In the genomic region with DNA sequence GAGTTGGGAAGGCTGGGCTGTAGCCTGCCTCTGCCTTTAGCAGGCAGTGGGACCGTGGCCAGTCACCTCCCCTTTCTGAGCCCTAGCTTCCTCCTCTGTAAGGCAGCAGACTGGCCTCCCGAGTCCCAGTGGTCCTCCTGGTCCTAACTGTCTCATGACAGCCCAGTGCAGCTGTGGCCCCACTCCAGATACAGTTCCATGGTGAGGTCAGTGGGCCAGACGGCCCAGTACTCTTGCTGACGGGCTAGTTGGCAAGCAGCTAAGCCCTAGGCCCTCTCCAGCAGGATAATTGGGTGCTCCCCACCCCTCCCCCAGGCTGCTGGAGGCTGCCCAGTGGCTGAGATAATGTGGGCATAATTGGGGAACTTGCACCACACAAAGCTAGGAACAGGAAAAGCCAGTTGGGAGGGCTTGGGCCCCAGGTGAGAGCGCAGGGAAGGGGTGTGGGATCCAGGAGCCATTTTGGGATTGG, we compare ENCODE assay signal across 13 cellular contexts. TPM values are rescaled to one million over a fixed set of nuclear protein-coding genes. Genes with fewer than 3 reads are reported as not detected.
A peak's percentile ranks its signal among the peaks of the same experiment; 100 is the strongest.
DNase-seq lines count a peak whose midpoint lies in the region; ATAC-seq and TF ChIP-seq lines count a peak whose summit lies in the region.
"Had no signal": no experiment of that assay in that cellular context is flagged by ENCODE, and none has a peak within 500 bp of the region (broad histone marks: within the 10 kb centered on the region; RNA-seq: fewer than 3 reads in every experiment).

No MANE protein-coding gene starts in this region.

- peaks cover 65% of the 10 kb centered on the region for H3K4me1 Mint-ChIP-seq in brain
- peaks cover 34% of the 10 kb centered on the region for H3K4me1 Mint-ChIP-seq in stimulated activated effector memory CD8-positive, alpha-beta T cell treated with anti-CD3 and anti-CD28 coated beads, Interleukin-12 subunit alpha, Interleukin-12 subunit beta, amount 100 ng/mL, for 72 hours
- peaks cover 12% of the 10 kb centered on the region for H3K4me1 Mint-ChIP-seq in activated CD8-positive, alpha-beta T cell treated with anti-CD3 and anti-CD28 coated beads for 36 hours (ENCODE audit: low read depth)

- no peak overlapping the region for H3K4me3 Mint-ChIP-seq in brain
- no peak overlapping the region for H3K4me3 Mint-ChIP-seq in stimulated activated effector memory CD8-positive, alpha-beta T cell treated with anti-CD3 and anti-CD28 coated beads, Interleukin-12 subunit alpha, Interleukin-12 subunit beta, amount 100 ng/mL, for 72 hours
- H3K4me3 Mint-ChIP-seq in activated CD8-positive, alpha-beta T cell treated with anti-CD3 and anti-CD28 coated beads for 36 hours, result no peak overlapping the region
- H3K4me3 Mint-ChIP-seq: CD8-positive, alpha-beta T cell had no signal

- H3K79me2 ChIP-seq in MM.1S (ENCODE audit: low read length), result peaks cover 91% of the 10 kb centered on the region

- peak; percentile 59 to 69 for ATAC-seq in right cardiac atrium
- ATAC-seq in stimulated activated effector memory CD8-positive, alpha-beta T cell treated with anti-CD3 and anti-CD28 coated beads, Interleukin-12 subunit alpha, Interleukin-12 subunit beta, amount 100 ng/mL, for 72 hours, result no peak
- no peak for ATAC-seq in HG03097 (IDR thresholded peaks at IDR 0.05; ENCODE audit: low FRiP score, unreplicated experiment)
- ATAC-seq in activated CD8-positive, alpha-beta T cell treated with anti-CD3 and anti-CD28 coated beads for 36 hours, result no peak
- ATAC-seq: CD8-positive, alpha-beta T cell had no signal

- intact Hi-C loops in right cardiac atrium (cut with DNase I), result no loop called here
- intact Hi-C loops in activated CD8-positive, alpha-beta T cell treated with anti-CD3 and anti-CD28 coated beads for 36 hours (cut with micrococcal nuclease), result no loop called here

- H3K27ac ChIP-seq in right cardiac atrium (ENCODE audit: low read length) (no peak overlapping the region), MM.1S (ENCODE audit: low read length) (no peak overlapping the region)
- H3K27ac ChIP-seq: brain microvascular endothelial cell, SJCRH30 had no signal

- no peaks in the 10 kb centered on the region for H3F3A ChIP-seq in MM.1S (ENCODE audit: insufficient read depth, low read length)

- TF ChIP-seq CTCF in brain (conservative IDR thresholded peaks at IDR 0.05), result no peak
- no peak for TF ChIP-seq CTCF in MM.1S (IDR thresholded peaks at IDR 0.05; ENCODE audit: low read length)
- TF ChIP-seq CTCF in activated CD8-positive, alpha-beta T cell treated with anti-CD3 and anti-CD28 coated beads for 36 hours (IDR thresholded peaks at IDR 0.05), result no peak

- POLR2A ChIA-PET in activated CD8-positive, alpha-beta T cell treated with anti-CD3 and anti-CD28 coated beads for 36 hours (lab: Charles Lee), result no interaction called here

- no peak overlapping the region for H3K9ac ChIP-seq in MM.1S (ENCODE audit: low read length)

- no peak overlapping the region for H3K4me2 ChIP-seq in MM.1S (ENCODE audit: low read depth, low read length)

- H3K27me3 Mint-ChIP-seq in brain, result no peaks in the 10 kb centered on the region
- H3K27me3 Mint-ChIP-seq in activated CD8-positive, alpha-beta T cell treated with anti-CD3 and anti-CD28 coated beads for 36 hours, result no peaks in the 10 kb centered on the region

- peak overlapping the region in 4 of 5 experiments; percentile 41 to 79 (median 72) for H3K27ac Mint-ChIP-seq in brain
- peak overlapping the region; percentile 60 for H3K27ac Mint-ChIP-seq in stimulated activated effector memory CD8-positive, alpha-beta T cell treated with anti-CD3 and anti-CD28 coated beads, Interleukin-12 subunit alpha, Interleukin-12 subunit beta, amount 100 ng/mL, for 72 hours
- no peak overlapping the region for H3K27ac Mint-ChIP-seq in activated CD8-positive, alpha-beta T cell treated with anti-CD3 and anti-CD28 coated beads for 36 hours
- H3K27ac Mint-ChIP-seq: CD8-positive, alpha-beta T cell had no signal

- DNase-seq in MV-4-11 (lab: John Stamatoyannopoulos, UW), result peak; percentile 28
- DNase-seq in right cardiac atrium, result peak; percentile 63 to 89 (median 87)
- DNase-seq in stimulated activated effector memory CD8-positive, alpha-beta T cell treated with anti-CD3 and anti-CD28 coated beads, Interleukin-12 subunit alpha, Interleukin-12 subunit beta, amount 100 ng/mL, for 72 hours (ENCODE audit: low spot score in 2 of 2), result no peak
- no peak for DNase-seq in MM.1S
- no peak for DNase-seq in NCI-H1930 (lab: John Stamatoyannopoulos, UW)
- no peak for DNase-seq in activated CD8-positive, alpha-beta T cell treated with anti-CD3 and anti-CD28 coated beads for 36 hours
- DNase-seq: activated CD4-positive, alpha-beta T cell treated with anti-CD3 and anti-CD28 coated beads for 4 hours; brain microvascular endothelial cell; CD8-positive, alpha-beta T cell; SJCRH30; stimulated activated naive CD4-positive, alpha-beta T cell treated with Interleukin-2 at 50 U/mL for 16 hours had no signal

- WGBS in right cardiac atrium, result 40% methylated on average over 5 of the region's 5 CpGs

- no peaks in the 10 kb centered on the region for H3K27me3 ChIP-seq in right cardiac atrium (ENCODE audit: control insufficient read depth, insufficient read depth)
- H3K27me3 ChIP-seq in MM.1S (replicated peaks; ENCODE audit: insufficient read depth, low read length), result no peaks in the 10 kb centered on the region
- H3K27me3 ChIP-seq: brain microvascular endothelial cell, SJCRH30 had no signal

- H3K9me3 Mint-ChIP-seq in brain, result peaks cover 0 to 18% (median 0%) of the 10 kb centered on the region in 5 experiments
- no peaks in the 10 kb centered on the region for H3K9me3 Mint-ChIP-seq in stimulated activated effector memory CD8-positive, alpha-beta T cell treated with anti-CD3 and anti-CD28 coated beads, Interleukin-12 subunit alpha, Interleukin-12 subunit beta, amount 100 ng/mL, for 72 hours
- H3K9me3 Mint-ChIP-seq in activated CD8-positive, alpha-beta T cell treated with anti-CD3 and anti-CD28 coated beads for 36 hours, result peaks cover 4% of the 10 kb centered on the region
- H3K9me3 Mint-ChIP-seq: CD8-positive, alpha-beta T cell had no signal

- H3K9me3 ChIP-seq in right cardiac atrium (ENCODE audit: control insufficient read depth, low read length) (no peaks in the 10 kb centered on the region), MM.1S (replicated peaks; ENCODE audit: insufficient read depth, low read length) (no peaks in the 10 kb centered on the region)
- H3K9me3 ChIP-seq: SJCRH30 had no signal

- CTCF ChIA-PET in activated CD8-positive, alpha-beta T cell treated with anti-CD3 and anti-CD28 coated beads for 36 hours (lab: Charles Lee), result interaction anchor here (2.1 kb wide), 1 partner anchor 48 kb away, joined by 11 read pairs; the partner anchor contains the start of gene NECTIN1

- H3K4me3 ChIP-seq in right cardiac atrium (ENCODE audit: low read length) (no peak overlapping the region), MM.1S (ENCODE audit: low read length) (no peak overlapping the region)
- H3K4me3 ChIP-seq: SJCRH30 had no signal

- peaks cover 43% of the 10 kb centered on the region for H3K36me3 Mint-ChIP-seq in brain
- no peaks in the 10 kb centered on the region for H3K36me3 Mint-ChIP-seq in stimulated activated effector memory CD8-positive, alpha-beta T cell treated with anti-CD3 and anti-CD28 coated beads, Interleukin-12 subunit alpha, Interleukin-12 subunit beta, amount 100 ng/mL, for 72 hours
- H3K36me3 Mint-ChIP-seq in activated CD8-positive, alpha-beta T cell treated with anti-CD3 and anti-CD28 coated beads for 36 hours (ENCODE audit: low read depth), result peaks cover 3% of the 10 kb centered on the region
- H3K36me3 Mint-ChIP-seq: CD8-positive, alpha-beta T cell had no signal

- H3K36me3 ChIP-seq in MM.1S (replicated peaks; ENCODE audit: insufficient read depth, low read length), result no peaks in the 10 kb centered on the region; the same call in 1 of the 2 replicates
- H3K36me3 ChIP-seq: brain microvascular endothelial cell had no signal

- no peak overlapping the region for H2AFZ ChIP-seq in MM.1S (ENCODE audit: low read length)

- H3K9me2 ChIP-seq in MM.1S (replicated peaks; ENCODE audit: insufficient read depth, low read length), result no peaks in the 10 kb centered on the region

- no peaks in the 10 kb centered on the region for H4K20me1 ChIP-seq in MM.1S (ENCODE audit: insufficient read depth, low read length)

- H3K4me1 ChIP-seq in right cardiac atrium (ENCODE audit: control insufficient read depth, insufficient read depth, low read length), result peaks cover 9% of the 10 kb centered on the region
- H3K4me1 ChIP-seq in MM.1S (ENCODE audit: low read length), result peaks cover 43% of the 10 kb centered on the region

RNA-seq across cellular contexts. Expression of gene NECTIN1, which starts 48.1 kb away (rescaled TPM):
- polyA plus RNA-seq in brain (ENCODE audit: insufficient read depth, low read depth, low replicate concordance), result 56.3 TPM
- total RNA-seq in right cardiac atrium, result 10 to 100 TPM in 2 of 4 donors, 1 to 10 TPM in 2; 5.2 to 14.5 (median 10.8) TPM
- 6.3 TPM for polyA plus RNA-seq in right cardiac atrium
- 1 to 10 TPM; 2.6 to 3.8 TPM for total RNA-seq in activated CD8-positive, alpha-beta T cell treated with anti-CD3 and anti-CD28 coated beads for 36 hours

Comparison
In these comparisons a context has a peak if more than half of its experiments do, and no peak if none do; other contexts are left out.
1. DNase-seq: peak in MV-4-11 (single experiment) and right cardiac atrium (3 of 3); none in stimulated activated effector memory CD8-positive, alpha-beta T cell treated with anti-CD3 and anti-CD28 coated beads, Interleukin-12 subunit alpha, Interleukin-12 subunit beta, amount 100 ng/mL, for 72 hours (0 of 2), MM.1S (single experiment), NCI-H1930 (0 of 2) and activated CD8-positive, alpha-beta T cell treated with anti-CD3 and anti-CD28 coated beads for 36 hours (single experiment).
2. ATAC-seq: peak in right cardiac atrium (2 of 2); none in stimulated activated effector memory CD8-positive, alpha-beta T cell treated with anti-CD3 and anti-CD28 coated beads, Interleukin-12 subunit alpha, Interleukin-12 subunit beta, amount 100 ng/mL, for 72 hours (single experiment), HG03097 (single experiment) and activated CD8-positive, alpha-beta T cell treated with anti-CD3 and anti-CD28 coated beads for 36 hours (single experiment).